In genomic region chr20:3218307-3218988, GRCh38 we compare ENCODE assay signal across 9 cellular contexts. TPM values are rescaled to one million over a fixed set of nuclear protein-coding genes. Genes with fewer than 3 reads are reported as not detected.
A peak's percentile ranks its signal among the peaks of the same experiment; 100 is the strongest.
DNase-seq lines count a peak whose midpoint lies in the region; ATAC-seq, FAIRE-seq and TF ChIP-seq lines count a peak whose summit lies in the region.
"Had no signal": no experiment of that assay in that cellular context is flagged by ENCODE, and none has a peak within 500 bp of the region (broad histone marks: within the 10 kb centered on the region; RNA-seq: fewer than 3 reads in every experiment).

No MANE protein-coding gene starts in this region.

- no peaks in the 10 kb centered on the region for H4K20me1 ChIP-seq in GM12878 (ENCODE audit: control insufficient read depth, insufficient read depth)

- no TSS peak for BruUV-seq in GM12878 (replicated peaks; lab: Mats Ljungman, UMichigan)

- TF ChIP-seq RAD21 in GM12878 (IDR thresholded peaks at IDR 0.05; ENCODE audit: insufficient read depth, low read depth, low read length): peak; percentile 76

- H3K27ac ChIP-seq in GM12878 (ENCODE audit: control insufficient read depth, insufficient read depth) (no peak overlapping the region), kidney (ENCODE audit: low read depth in 2 of 2, low read length in 2 of 2) (no peak overlapping the region)

- RAD21 ChIA-PET in GM12878 (lab: Charles Lee; ENCODE audit: unreplicated experiment): interaction anchor here (0.7 to 0.8 kb wide), 3 partner anchors 10 to 98 kb away, joined by 3 to 4 read pairs (median 3); no protein-coding TSS in a partner anchor

- no peak overlapping the region for H3K4me2 ChIP-seq in GM12878 (ENCODE audit: control insufficient read depth, insufficient read depth)

- no peak for TF ChIP-seq POLR2A in GM12878 (IDR thresholded peaks at IDR 0.05; ENCODE audit: low read depth, low read length)

- H3K4me3 ChIP-seq in GM12878 (no peak overlapping the region), kidney (ENCODE audit: low read length in 2 of 2) (no peak overlapping the region)

- peak; percentile 18 to 21 for DNase-seq in NCI-H2081 (lab: John Stamatoyannopoulos, UW)
- DNase-seq in NCI-H2081 treated with DMSO at 0.1 percent for 48 hours (lab: John Stamatoyannopoulos, UW): no peak
- peak; percentile 47 for DNase-seq in T-helper 22 cell (ENCODE audit: low read depth)
- DNase-seq in GM12878 (ENCODE audit: low read depth, low spot score): no peak
- peak; percentile 87 for DNase-seq in kidney
- peak; percentile 76 to 80 for DNase-seq in stimulated activated CD4-positive, alpha-beta T cell treated with anti-CD3 and anti-CD28 coated beads, Interleukin-4, amount 100 ng/mL, for 48 hours (ENCODE audit: low read depth in 2 of 2)
- DNase-seq in GF-D8 (lab: John Stamatoyannopoulos, UW): no peak

- SMC1A ChIA-PET in GM12878 (lab: Charles Lee; ENCODE audit: uncharacterized antibody, unreplicated experiment): interaction anchor here (0.7 to 1.7 kb wide), 5 partner anchors 9 to 98 kb away, joined by 3 to 10 read pairs (median 3); partner anchors contain the start of gene ITPA

- H3K4me1 ChIP-seq in GM12878 (ENCODE audit: control insufficient read depth, insufficient read depth, low read length) (peaks cover 15% of the 10 kb centered on the region), kidney (ENCODE audit: control insufficient read depth in 1 of 2, insufficient read depth in 1 of 2, low read depth in 1 of 2, low read length in 2 of 2) (peaks cover 0 to 5% of the 10 kb centered on the region in 2 donors)

- H2AFZ ChIP-seq in GM12878 (ENCODE audit: control insufficient read depth, low read depth, low read length): no peak overlapping the region; the same call in 1 of the 2 replicates

- peak; percentile 78 to 89 (median 87) for TF ChIP-seq CTCF in GM12878 (IDR thresholded peaks at IDR 0.05 in 2 of 3, conservative IDR thresholded peaks at IDR 0.05 in 1 of 3; ENCODE audit: control insufficient read depth in 2 of 3, extremely low read depth in 1 of 3, insufficient read depth in 1 of 3, low read depth in 3 of 3, low read length in 3 of 3)
- TF ChIP-seq CTCF in kidney (IDR thresholded peaks at IDR 0.05; ENCODE audit: borderline replicate concordance, extremely low read depth, insufficient read depth): peak; percentile 86

- no peak overlapping the region for H3K9ac ChIP-seq in GM12878 (ENCODE audit: control insufficient read depth, insufficient read depth, low read length)
- peak overlapping the region in 1 of 2 donors; percentile 34 for H3K9ac ChIP-seq in kidney (ENCODE audit: low read length in 2 of 2)

- in situ Hi-C loops in GM12878 (cut with MboI): no loop called here

- intact Hi-C loops in GM12878 (cut with micrococcal nuclease; ENCODE audit: unreplicated experiment): loop anchor here (1.0 to 5.0 kb wide), 3 partner anchors 58 to 494 kb away; partner anchors contain the start of gene SIGLEC1
- intact Hi-C loops in kidney (cut with DNase I): no loop called here

- H3K79me2 ChIP-seq in GM12878 (ENCODE audit: control insufficient read depth, insufficient read depth, low read length): no peaks in the 10 kb centered on the region

- POLR2A ChIA-PET in GM12878 (lab: Charles Lee): interaction anchor here (0.6 kb wide), 2 partner anchors 53 to 517 kb away, joined by 3 read pairs; no protein-coding TSS in a partner anchor

- CTCF ChIA-PET in GM12878 (lab: Yijun Ruan, JAX): interaction anchor here (0.6 to 3.5 kb wide), 19 partner anchors 9 to 492 kb away, joined by 3 to 31 read pairs (median 4); partner anchors contain the start of genes ITPA and SLC4A11

- 19% methylated on average over 28 of the region's 30 CpGs for WGBS in GM12878 (ENCODE audit: insufficient coverage, insufficient replicate concordance, low lambda C conversion rate, missing lambda C conversion rate)

- H3K27me3 ChIP-seq in GM12878 (replicated peaks in 1 of 2; ENCODE audit: control insufficient read depth in 2 of 2, insufficient read depth in 2 of 2, low read length in 1 of 2): no peaks in the 10 kb centered on the region

- no peak for TF ChIP-seq EP300 in GM12878 (IDR thresholded peaks at IDR 0.05; ENCODE audit: borderline replicate concordance in 1 of 2, control insufficient read depth in 1 of 2, low read depth in 2 of 2, low read length in 2 of 2)

- H3K36me3 ChIP-seq in GM12878 (ENCODE audit: control insufficient read depth in 2 of 2, insufficient read depth in 2 of 2, low read length in 1 of 2): peaks cover 2 to 15% of the 10 kb centered on the region in 2 experiments; a peak in 3 of 4 replicates
- peaks cover 0 to 23% of the 10 kb centered on the region in 2 donors for H3K36me3 ChIP-seq in kidney (ENCODE audit: control insufficient read depth in 1 of 2, insufficient read depth in 2 of 2, low read length in 2 of 2)

- ATAC-seq in HG03521 (IDR thresholded peaks at IDR 0.05; ENCODE audit: unreplicated experiment) (peak; percentile 65), GM12878 (peak; percentile 98)

- FAIRE-seq in GM12878 (lab: Jason Lieb, UNC) (peak; percentile 79), kidney (lab: Jason Lieb, UNC) (no peak)
- FAIRE-seq: G401.6 had no signal

- H3K9me3 ChIP-seq in GM12878 (replicated peaks; ENCODE audit: control insufficient read depth, insufficient read depth, low read length) (no peaks in the 10 kb centered on the region), kidney (ENCODE audit: control insufficient read depth in 1 of 2, low read length in 2 of 2) (no peaks in the 10 kb centered on the region)

RNA-seq across cellular contexts. Expression of gene ITPA, which starts 9.2 kb away (rescaled TPM):
- 19.1 and 22.1 TPM in 2 replicates for total RNA-seq in GM12878 (2013; cell fraction: nucleolus; rRNA removed)
- 79.8 and 91.8 TPM in 2 replicates for total RNA-seq in GM12878 (2014; rRNA removed)
- total RNA-seq in GM12878 (2014; rRNA removed; fragmentation: Illumina TruSeq; extraction: Trizol): 46.5 and 48.4 TPM in 2 replicates
- 78.7 and 86.1 TPM in 2 replicates for total RNA-seq in GM12878 (2021)
- polyA plus RNA-seq in GM12878 (2011; ENCODE audit: low read depth): 25.0 TPM
- 29.1 and 38.5 TPM in 2 replicates for polyA plus RNA-seq in GM12878 (2011; rRNA removed)
- 54.5 and 77.0 TPM in 2 replicates for polyA plus RNA-seq in GM12878 (2011; cell fraction: cytosol; rRNA removed)
- 44.6 and 49.7 TPM in 2 replicates for polyA plus RNA-seq in GM12878 (2011; cell fraction: nucleus; rRNA removed)
- 43.1 and 47.7 TPM in 2 replicates for polyA plus RNA-seq in GM12878 (2012)
- polyA plus RNA-seq in GM12878 (2014; fragmentation: Illumina TruSeq; extraction: Trizol): 30.8 and 44.4 TPM in 2 replicates
- polyA plus RNA-seq in GM12878 (2014; fragmentation: Nextera tagmentation; extraction: Ambion mirVana): 10 to 100 TPM in 1 of 2 experiments, 1 to 10 TPM in 1; 5.5 to 30.2 TPM
- 91.2 and 103 TPM in 2 replicates for polyA plus RNA-seq in GM12878 (2014; rRNA removed)
- polyA plus RNA-seq in GM12878 (2016; fragmentation: Nextera tagmentation; extraction: Ambion mirVana): 100 to 1,000 TPM; 112 to 124 TPM
- polyA minus RNA-seq in GM12878 (2011; rRNA and poly(A)+ RNA removed): 8.0 and 22.7 TPM in 2 replicates
- polyA minus RNA-seq in GM12878 (2011; cell fraction: cytosol; rRNA and poly(A)+ RNA removed): 6.1 and 6.5 TPM in 2 replicates
- polyA minus RNA-seq in GM12878 (2011; cell fraction: nucleus; rRNA and poly(A)+ RNA removed): 3.1 and 7.1 TPM in 2 replicates
- total RNA-seq in kidney: 59.7 TPM
- 81.1 TPM for polyA plus RNA-seq in kidney (ENCODE audit: insufficient read depth, low read depth, low replicate concordance)

RNA-seq across cellular contexts. Expression of gene DDRGK1, which starts 14.0 kb away (rescaled TPM):
- total RNA-seq in GM12878 (2013; cell fraction: nucleolus; rRNA removed): 81.6 and 86.8 TPM in 2 replicates
- total RNA-seq in GM12878 (2014; rRNA removed) (38.7 and 41.1 TPM in 2 replicates), GM12878 (2014; rRNA removed; fragmentation: Illumina TruSeq; extraction: Trizol) (28.3 and 31.2 TPM in 2 replicates), GM12878 (2021) (40.2 and 55.2 TPM in 2 replicates), kidney (81.8 TPM)
- polyA plus RNA-seq in GM12878 (2011; ENCODE audit: low read depth): 25.0 TPM
- polyA plus RNA-seq in GM12878 (2011; rRNA removed) (27.8 and 40.7 TPM in 2 replicates), GM12878 (2014; fragmentation: Illumina TruSeq; extraction: Trizol) (9.5 and 21.0 TPM in 2 replicates), GM12878 (2014; fragmentation: Nextera tagmentation; extraction: Ambion mirVana) (1 to 10 TPM; 4.0 to 8.9 TPM), GM12878 (2014; rRNA removed) (40.8 and 45.0 TPM in 2 replicates), GM12878 (2016; fragmentation: Nextera tagmentation; extraction: Ambion mirVana) (10 to 100 TPM; 42.0 to 49.5 TPM), kidney (ENCODE audit: insufficient read depth, low read depth, low replicate concordance) (92.5 TPM)
- 40.9 and 41.6 TPM in 2 replicates for polyA plus RNA-seq in GM12878 (2011; cell fraction: cytosol; rRNA removed)
- 77.0 and 80.1 TPM in 2 replicates for polyA plus RNA-seq in GM12878 (2011; cell fraction: nucleus; rRNA removed)
- polyA plus RNA-seq in GM12878 (2012): 34.0 and 39.2 TPM in 2 replicates
- 14.2 and 17.7 TPM in 2 replicates for polyA minus RNA-seq in GM12878 (2011; rRNA and poly(A)+ RNA removed)
- 10.0 and 19.3 TPM in 2 replicates for polyA minus RNA-seq in GM12878 (2011; cell fraction: cytosol; rRNA and poly(A)+ RNA removed)
- 10.9 and 14.4 TPM in 2 replicates for polyA minus RNA-seq in GM12878 (2011; cell fraction: nucleus; rRNA and poly(A)+ RNA removed)

RNA-seq across cellular contexts. Expression of gene SLC4A11, which starts 20.5 kb away (rescaled TPM):
- total RNA-seq in GM12878 (2013; cell fraction: nucleolus; rRNA removed): 0.98 and 1.8 TPM in 2 replicates
- total RNA-seq in GM12878 (2014; rRNA removed): 0.76 and 1.6 TPM in 2 replicates
- total RNA-seq in GM12878 (2014; rRNA removed; fragmentation: Illumina TruSeq; extraction: Trizol): 0.28 and 0.40 TPM in 2 replicates
- 1.9 and 2.3 TPM in 2 replicates for total RNA-seq in GM12878 (2021)
- polyA plus RNA-seq in GM12878 (2011; ENCODE audit: low read depth): 0.13 TPM
- polyA plus RNA-seq in GM12878 (2011; rRNA removed): 0.07 TPM in 1 of 2 replicates, not detected in the other
- polyA plus RNA-seq in GM12878 (2011; cell fraction: cytosol; rRNA removed): 0.08 and 0.09 TPM in 2 replicates
- polyA plus RNA-seq in GM12878 (2011; cell fraction: nucleus; rRNA removed): 0.78 and 0.94 TPM in 2 replicates
- 0.46 TPM in 2 replicates for polyA plus RNA-seq in GM12878 (2012)
- polyA plus RNA-seq in GM12878 (2014; fragmentation: Illumina TruSeq; extraction: Trizol): 0.10 and 0.78 TPM in 2 replicates
- under 1 TPM; 0.15 to 0.18 TPM for polyA plus RNA-seq in GM12878 (2014; fragmentation: Nextera tagmentation; extraction: Ambion mirVana)
- polyA plus RNA-seq in GM12878 (2014; rRNA removed): 1.5 and 2.0 TPM in 2 replicates
- polyA plus RNA-seq in GM12878 (2016; fragmentation: Nextera tagmentation; extraction: Ambion mirVana): 1 to 10 TPM; 1.5 to 1.9 TPM
- not detected in 2 replicates for polyA minus RNA-seq in GM12878 (2011; rRNA and poly(A)+ RNA removed)
- polyA minus RNA-seq in GM12878 (2011; cell fraction: cytosol; rRNA and poly(A)+ RNA removed): not detected in 2 replicates
- polyA minus RNA-seq in GM12878 (2011; cell fraction: nucleus; rRNA and poly(A)+ RNA removed): 0.12 and 0.38 TPM in 2 replicates
- total RNA-seq in kidney: 7.6 TPM
- 14.8 TPM for polyA plus RNA-seq in kidney (ENCODE audit: insufficient read depth, low read depth, low replicate concordance)

RNA-seq across cellular contexts. Expression of gene LZTS3, which starts 45.1 kb away (rescaled TPM):
- 4.6 and 5.1 TPM in 2 replicates for total RNA-seq in GM12878 (2013; cell fraction: nucleolus; rRNA removed)
- total RNA-seq in GM12878 (2014; rRNA removed) (0.33 and 0.56 TPM in 2 replicates), GM12878 (2014; rRNA removed; fragmentation: Illumina TruSeq; extraction: Trizol) (0.18 TPM in 2 replicates), GM12878 (2021) (0.44 and 0.48 TPM in 2 replicates), kidney (20.0 TPM)
- 0.68 TPM for polyA plus RNA-seq in GM12878 (2011; ENCODE audit: low read depth)
- polyA plus RNA-seq in GM12878 (2011; rRNA removed) (0.37 and 0.64 TPM in 2 replicates), GM12878 (2014; fragmentation: Illumina TruSeq; extraction: Trizol) (0.08 and 0.26 TPM in 2 replicates), GM12878 (2014; fragmentation: Nextera tagmentation; extraction: Ambion mirVana) (under 1 TPM; 0.03 to 0.04 TPM), GM12878 (2014; rRNA removed) (0.48 and 0.90 TPM in 2 replicates), GM12878 (2016; fragmentation: Nextera tagmentation; extraction: Ambion mirVana) (under 1 TPM; 0.08 to 0.11 TPM), kidney (ENCODE audit: insufficient read depth, low read depth, low replicate concordance) (23.0 TPM)
- polyA plus RNA-seq in GM12878 (2011; cell fraction: cytosol; rRNA removed): 0.90 and 0.95 TPM in 2 replicates
- 3.2 and 3.5 TPM in 2 replicates for polyA plus RNA-seq in GM12878 (2011; cell fraction: nucleus; rRNA removed)
- 1.4 and 1.7 TPM in 2 replicates for polyA plus RNA-seq in GM12878 (2012)
- polyA minus RNA-seq in GM12878 (2011; rRNA and poly(A)+ RNA removed): 0.51 and 1.3 TPM in 2 replicates
- not detected in 2 replicates for polyA minus RNA-seq in GM12878 (2011; cell fraction: cytosol; rRNA and poly(A)+ RNA removed)
- 0.36 and 0.67 TPM in 2 replicates for polyA minus RNA-seq in GM12878 (2011; cell fraction: nucleus; rRNA and poly(A)+ RNA removed)

RNA-seq across cellular contexts. Expression of gene FASTKD5, which starts 58.8 kb away (rescaled TPM):
- total RNA-seq in GM12878 (2013; cell fraction: nucleolus; rRNA removed): 28.4 and 29.8 TPM in 2 replicates
- 29.8 and 30.4 TPM in 2 replicates for total RNA-seq in GM12878 (2014; rRNA removed)
- 27.0 and 30.0 TPM in 2 replicates for total RNA-seq in GM12878 (2014; rRNA removed; fragmentation: Illumina TruSeq; extraction: Trizol)
- 23.7 and 25.5 TPM in 2 replicates for total RNA-seq in GM12878 (2021)
- polyA plus RNA-seq in GM12878 (2011; ENCODE audit: low read depth): 17.5 TPM
- polyA plus RNA-seq in GM12878 (2011; rRNA removed): 33.7 and 34.7 TPM in 2 replicates
- 19.8 and 23.6 TPM in 2 replicates for polyA plus RNA-seq in GM12878 (2011; cell fraction: cytosol; rRNA removed)
- polyA plus RNA-seq in GM12878 (2011; cell fraction: nucleus; rRNA removed): 21.2 and 22.2 TPM in 2 replicates
- polyA plus RNA-seq in GM12878 (2012): 15.4 and 16.5 TPM in 2 replicates
- 30.0 and 31.4 TPM in 2 replicates for polyA plus RNA-seq in GM12878 (2014; fragmentation: Illumina TruSeq; extraction: Trizol)
- 10 to 100 TPM; 23.3 to 38.5 TPM for polyA plus RNA-seq in GM12878 (2014; fragmentation: Nextera tagmentation; extraction: Ambion mirVana)
- 24.0 and 28.0 TPM in 2 replicates for polyA plus RNA-seq in GM12878 (2014; rRNA removed)
- polyA plus RNA-seq in GM12878 (2016; fragmentation: Nextera tagmentation; extraction: Ambion mirVana): 10 to 100 TPM; 39.0 to 41.0 TPM
- polyA minus RNA-seq in GM12878 (2011; rRNA and poly(A)+ RNA removed): 32.0 and 33.2 TPM in 2 replicates
- 9.6 and 13.2 TPM in 2 replicates for polyA minus RNA-seq in GM12878 (2011; cell fraction: cytosol; rRNA and poly(A)+ RNA removed)
- polyA minus RNA-seq in GM12878 (2011; cell fraction: nucleus; rRNA and poly(A)+ RNA removed): 10.4 and 14.2 TPM in 2 replicates
- 15.8 TPM for total RNA-seq in kidney
- polyA plus RNA-seq in kidney (ENCODE audit: insufficient read depth, low read depth, low replicate concordance): 17.3 TPM

Comparison
In these comparisons a context has a peak if more than half of its experiments do, and no peak if none do; other contexts are left out.
1. DNase-seq: peak in NCI-H2081 (2 of 2), T-helper 22 cell (single experiment), kidney (single experiment) and stimulated activated CD4-positive, alpha-beta T cell treated with anti-CD3 and anti-CD28 coated beads, Interleukin-4, amount 100 ng/mL, for 48 hours (2 of 2); none in NCI-H2081 treated with DMSO at 0.1 percent for 48 hours (single experiment), GM12878 (single experiment) and GF-D8 (single experiment).